Comparison of ENCODE assay signal across 37 cellular contexts in the genomic region with DNA sequence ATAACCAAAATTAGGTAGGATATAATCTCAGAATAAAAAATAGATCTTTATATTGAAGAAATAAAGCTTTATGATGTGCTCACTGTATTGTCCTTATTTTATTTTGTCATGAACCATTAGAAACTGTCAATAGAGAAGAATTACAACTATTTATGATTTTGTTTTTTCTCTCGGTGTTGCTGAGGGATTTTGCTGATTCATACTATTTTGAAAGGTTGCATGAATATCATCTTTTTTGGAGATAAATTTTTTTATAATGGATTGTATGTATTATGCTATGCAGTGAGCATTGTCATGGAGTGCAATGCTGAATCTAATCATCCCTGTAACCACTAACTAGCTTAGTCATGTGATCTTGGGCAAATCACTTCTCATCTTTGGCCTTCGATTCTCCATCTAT.
"Had no signal": no experiment of that assay in that cellular context is flagged by ENCODE, and none has a peak within 500 bp of the region (broad histone marks: within the 10 kb centered on the region; RNA-seq: fewer than 3 reads in every experiment).

No MANE protein-coding gene starts in this region.

- H3K4me1 Mint-ChIP-seq: activated naive CD4-positive, alpha-beta T cell treated with anti-CD3 and anti-CD28 coated beads, Interleukin-2, amount 10 ng/mL, durations not matched to agents 7 days and 5 days had no signal

- H3K27ac Mint-ChIP-seq: activated B cell treated with CpG ODN at 0.5 μM for 24 hours; activated CD4-positive, alpha-beta memory T cell treated with anti-CD3 and anti-CD28 coated beads for 36 hours; activated CD4-positive, alpha-beta T cell treated with anti-CD3 and anti-CD28 coated beads, Interleukin-2, amount 10 ng/mL, durations not matched to agents 24 days and 14 days; activated CD8-positive, alpha-beta T cell treated with anti-CD3 and anti-CD28 coated beads for 36 hours; activated naive CD4-positive, alpha-beta T cell treated with anti-CD3 and anti-CD28 coated beads, Interleukin-2, amount 10 ng/mL, durations not matched to agents 7 days and 5 days; activated naive CD4-positive, alpha-beta T cell treated with anti-CD3 and anti-CD28 coated beads, Interleukin-2, amount 50 U/mL, for 24 hours; activated naive CD8-positive, alpha-beta T cell; activated naive CD8-positive, alpha-beta T cell treated with anti-CD3 and anti-CD28 coated beads, Interleukin-2, amount 10 ng/mL, durations not matched to agents 7 days and 5 days; activated naive CD8-positive, alpha-beta T cell treated with anti-CD3 and anti-CD28 coated beads, Interleukin-2, amount 50 U/mL, for 24 hours; activated T-cell treated with anti-CD3 and anti-CD28 coated beads, Interleukin-2, amount 50 U/mL, for 72 hours; activated T-helper 2 cell treated with anti-CD3 and anti-CD28 coated beads, Interferon-gamma antibody, Interleukin-2, Interleukin-4, amounts not matched to agents 10 μg/mL and 5 μg/mL and 100 μg/mL, durations not matched to agents 14 hours and 24 hours and 36 hours; brain; T-helper 1 cell treated with Interleukin-12 subunit alpha and Interleukin-12 subunit beta and Interleukin-4 antibody, amounts not matched to agents 30 μg/mL and 1 μg/mL, for 36 hours; T-helper 2 cell treated with Interferon-gamma antibody and Interleukin-4, amounts not matched to agents 5 μg/mL and 100 μg/mL, for 36 hours had no signal

- H3K4me1 ChIP-seq: ascending aorta had no signal

- H3K4me3 Mint-ChIP-seq: activated B cell treated with CpG ODN at 0.5 μM for 24 hours; activated CD4-positive, alpha-beta memory T cell treated with anti-CD3 and anti-CD28 coated beads for 36 hours; activated CD4-positive, alpha-beta T cell treated with anti-CD3 and anti-CD28 coated beads, Interleukin-2, amount 10 ng/mL, durations not matched to agents 24 days and 14 days; activated CD8-positive, alpha-beta T cell treated with anti-CD3 and anti-CD28 coated beads for 36 hours; activated naive CD4-positive, alpha-beta T cell treated with anti-CD3 and anti-CD28 coated beads, Interleukin-2, amount 10 ng/mL, durations not matched to agents 7 days and 5 days; activated naive CD4-positive, alpha-beta T cell treated with anti-CD3 and anti-CD28 coated beads, Interleukin-2, amount 50 U/mL, for 24 hours; activated naive CD8-positive, alpha-beta T cell; activated naive CD8-positive, alpha-beta T cell treated with anti-CD3 and anti-CD28 coated beads, Interleukin-2, amount 10 ng/mL, durations not matched to agents 7 days and 5 days; activated naive CD8-positive, alpha-beta T cell treated with anti-CD3 and anti-CD28 coated beads, Interleukin-2, amount 50 U/mL, for 24 hours; activated T-cell treated with anti-CD3 and anti-CD28 coated beads, Interleukin-2, amount 50 U/mL, for 4 hours; activated T-cell treated with anti-CD3 and anti-CD28 coated beads, Interleukin-2, amount 50 U/mL, for 72 hours; brain; central memory CD8-positive, alpha-beta T cell; T-helper 1 cell treated with Interleukin-12 subunit alpha and Interleukin-12 subunit beta and Interleukin-4 antibody, amounts not matched to agents 30 μg/mL and 1 μg/mL, for 36 hours; T-helper 2 cell treated with Interferon-gamma antibody and Interleukin-4, amounts not matched to agents 5 μg/mL and 100 μg/mL, for 36 hours had no signal

- H3K9me3 Mint-ChIP-seq: activated naive CD4-positive, alpha-beta T cell treated with anti-CD3 and anti-CD28 coated beads, Interleukin-2, amount 50 U/mL, for 24 hours; activated T-cell treated with anti-CD3 and anti-CD28 coated beads, Interleukin-2, amount 50 U/mL, for 4 hours; central memory CD8-positive, alpha-beta T cell; T-helper 2 cell treated with Interferon-gamma antibody and Interleukin-4, amounts not matched to agents 5 μg/mL and 100 μg/mL, for 36 hours had no signal

- ATAC-seq: activated CD8-positive, alpha-beta T cell treated with anti-CD3 and anti-CD28 coated beads for 36 hours; activated naive CD8-positive, alpha-beta T cell treated with anti-CD3 and anti-CD28 coated beads, Interleukin-2, amount 50 U/mL, for 24 hours; activated T-cell treated with anti-CD3 and anti-CD28 coated beads, Interleukin-2, amount 50 U/mL, for 4 hours; activated T-cell treated with anti-CD3 and anti-CD28 coated beads, Interleukin-2, amount 50 U/mL, for 72 hours had no signal

- H3K36me3 ChIP-seq: ascending aorta, cardiac muscle cell had no signal

- H3K27me3 ChIP-seq: ascending aorta, cardiac muscle cell had no signal

- H3K4me3 ChIP-seq: ascending aorta, cardiac muscle cell had no signal

- H3K27me3 Mint-ChIP-seq: activated B cell treated with CpG ODN at 0.5 μM for 24 hours; activated CD4-positive, alpha-beta memory T cell treated with anti-CD3 and anti-CD28 coated beads for 36 hours; activated CD4-positive, alpha-beta T cell treated with anti-CD3 and anti-CD28 coated beads, Interleukin-2, amount 10 ng/mL, durations not matched to agents 24 days and 14 days; activated CD8-positive, alpha-beta T cell treated with anti-CD3 and anti-CD28 coated beads for 36 hours; activated naive CD4-positive, alpha-beta T cell treated with anti-CD3 and anti-CD28 coated beads, Interleukin-2, amount 10 ng/mL, durations not matched to agents 7 days and 5 days; activated naive CD4-positive, alpha-beta T cell treated with anti-CD3 and anti-CD28 coated beads, Interleukin-2, amount 50 U/mL, for 24 hours; activated naive CD8-positive, alpha-beta T cell; activated naive CD8-positive, alpha-beta T cell treated with anti-CD3 and anti-CD28 coated beads, Interleukin-2, amount 10 ng/mL, durations not matched to agents 7 days and 5 days; activated naive CD8-positive, alpha-beta T cell treated with anti-CD3 and anti-CD28 coated beads, Interleukin-2, amount 50 U/mL, for 24 hours; brain; central memory CD8-positive, alpha-beta T cell had no signal

- FAIRE-seq: bronchial epithelial cell, TTC549 had no signal

- DNase-seq: activated B cell treated with CpG ODN at 0.5 μM for 24 hours; activated CD4-positive, alpha-beta memory T cell treated with anti-CD3 and anti-CD28 coated beads for 36 hours; activated CD4-positive, alpha-beta T cell treated with anti-CD3 and anti-CD28 coated beads for 4 hours; activated CD4-positive, alpha-beta T cell treated with anti-CD3 and anti-CD28 coated beads, Interleukin-2, amount 10 ng/mL, durations not matched to agents 24 days and 14 days; activated CD4-positive, alpha-beta T cell treated with anti-CD3 and anti-CD28 coated beads, Interleukin-2, amount 50 U/mL, for 1 hour; activated CD4-positive, alpha-beta T cell treated with anti-CD3 and anti-CD28 coated beads, Interleukin-2, amount 50 U/mL, for 4 hours; activated CD4-positive, CD25-positive, alpha-beta regulatory T cell treated with anti-CD3 and anti-CD28 coated beads, Interleukin-2, amount 50 U/mL, for 72 hours; activated CD8-positive, alpha-beta memory T cell treated with anti-CD3 and anti-CD28 coated beads, Interleukin-2, amount 50 U/mL, for 4 hours; activated CD8-positive, alpha-beta T cell treated with anti-CD3 and anti-CD28 coated beads for 36 hours; activated effector memory CD4-positive, alpha-beta T cell treated with Interleukin-2 at 50 U/mL for 16 hours; activated gamma-delta T cell; activated naive CD4-positive, alpha-beta T cell treated with anti-CD3 and anti-CD28 coated beads, Interleukin-2, amount 10 ng/mL, durations not matched to agents 7 days and 5 days; activated naive CD4-positive, alpha-beta T cell treated with Interleukin-2 at 50 U/mL for 16 hours; activated naive CD8-positive, alpha-beta T cell treated with anti-CD3 and anti-CD28 coated beads, Interleukin-2, amount 10 ng/mL, durations not matched to agents 7 days and 5 days; activated naive CD8-positive, alpha-beta T cell treated with anti-CD3 and anti-CD28 coated beads, Interleukin-2, amount 50 U/mL, for 24 hours; activated T-cell treated with anti-CD3 and anti-CD28 coated beads for 4 hours; activated T-cell treated with anti-CD3 and anti-CD28 coated beads, Interleukin-2, amount 50 U/mL, for 1 hour; activated T-cell treated with anti-CD3 and anti-CD28 coated beads, Interleukin-2, amount 50 U/mL, for 4 hours; activated T-cell treated with anti-CD3 and anti-CD28 coated beads, Interleukin-2, amount 50 U/mL, for 72 hours; amygdala; anterior cingulate cortex; caudate nucleus; cerebellar nuclear complex; T-helper 2 cell; T-helper 9 cell had no signal

- H3K27ac ChIP-seq: ascending aorta, cardiac muscle cell, VCaP had no signal
